1 cellular context compared by ENCODE assay signal in the genomic region with DNA sequence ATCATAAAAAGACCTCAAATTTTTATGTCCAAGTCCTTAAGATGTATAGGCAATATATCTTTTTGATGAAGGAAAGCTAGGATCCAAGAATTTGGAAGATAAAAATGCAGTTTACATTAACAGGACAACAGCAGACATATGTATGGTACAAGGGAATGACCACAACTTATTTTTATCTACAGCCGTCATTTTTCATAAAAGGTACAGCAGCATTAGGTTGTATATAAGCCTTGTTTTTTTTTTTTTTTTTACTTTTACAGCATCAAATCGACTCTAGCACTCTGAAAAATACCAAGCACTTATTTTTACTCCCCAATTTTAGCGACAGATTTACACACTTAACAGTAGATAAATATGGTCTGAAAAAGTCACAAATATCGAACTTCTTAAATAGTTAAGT.
TF ChIP-seq lines count a peak whose summit lies in the region.

No MANE protein-coding gene starts in this region.

TF ChIP-seq in IMR-90, 13 proteins besides CTCF, POLR2A, EP300 and RAD21 (continued from another document):
- TF ChIP-seq MAZ (IDR thresholded peaks at IDR 0.05; ENCODE audit: borderline replicate concordance, low read depth, low read length) (no peak), SMC3 (IDR thresholded peaks at IDR 0.05; ENCODE audit: low read depth, low read length) (no peak), RCOR1 (IDR thresholded peaks at IDR 0.05; ENCODE audit: insufficient replicate concordance, low read length) (no peak)
